In the genomic region with DNA sequence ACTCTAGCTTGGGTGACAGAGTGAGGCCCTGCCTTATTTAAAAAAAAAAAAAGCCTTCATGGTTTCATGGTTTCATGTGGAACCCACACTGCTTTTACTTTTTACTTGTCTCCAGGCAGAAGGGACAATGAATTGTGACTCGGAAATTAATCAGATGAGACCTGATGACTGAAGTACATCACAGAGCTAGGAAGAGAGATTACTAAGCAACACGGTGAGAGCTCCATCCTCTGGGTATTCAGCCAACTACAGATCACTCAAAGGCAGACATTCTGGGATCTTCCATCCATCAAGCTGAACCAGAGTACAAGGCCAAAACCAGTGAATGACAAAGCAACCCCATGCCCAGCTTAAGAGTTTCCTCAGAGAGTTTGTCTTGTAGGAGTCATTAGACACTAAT, we compare ENCODE assay signal across 23 cellular contexts.
DNase-seq lines count a peak whose midpoint lies in the region; ATAC-seq, FAIRE-seq and TF ChIP-seq lines count a peak whose summit lies in the region.
"Had no signal": no experiment of that assay in that cellular context is flagged by ENCODE, and none has a peak within 500 bp of the region (broad histone marks: within the 10 kb centered on the region; RNA-seq: fewer than 3 reads in every experiment).

No MANE protein-coding gene starts in this region.

- H3K27ac ChIP-seq in breast epithelium = no peak overlapping the region
- no peak overlapping the region for H3K27ac ChIP-seq in colonic mucosa
- H3K27ac ChIP-seq in kidney (ENCODE audit: low read depth in 2 of 2, low read length in 2 of 2) = no peak overlapping the region
- H3K27ac ChIP-seq: esophagus squamous epithelium, heart right ventricle, left ventricle myocardium inferior, prostate gland had no signal

- H3K4me3 ChIP-seq in breast epithelium = no peak overlapping the region
- H3K4me3 ChIP-seq in colonic mucosa = no peak overlapping the region
- H3K4me3 ChIP-seq in kidney (ENCODE audit: low read length in 2 of 2) = no peak overlapping the region
- H3K4me3 ChIP-seq: esophagus squamous epithelium, heart right ventricle, left ventricle myocardium inferior, prostate gland had no signal

- no peaks in the 10 kb centered on the region for H3K36me3 ChIP-seq in breast epithelium
- no peaks in the 10 kb centered on the region for H3K36me3 ChIP-seq in colonic mucosa
- H3K36me3 ChIP-seq in kidney (ENCODE audit: control insufficient read depth in 1 of 2, insufficient read depth in 2 of 2, low read length in 2 of 2) = no peaks in the 10 kb centered on the region
- H3K36me3 ChIP-seq: esophagus squamous epithelium, heart right ventricle, left ventricle myocardium inferior, prostate gland had no signal

- H3K9ac ChIP-seq in colonic mucosa (ENCODE audit: low read depth in 2 of 2, low read length in 2 of 2) (no peak overlapping the region), kidney (ENCODE audit: low read length in 2 of 2) (no peak overlapping the region)

- H3K27me3 Mint-ChIP-seq in MCF 10A (ENCODE audit: insufficient read depth, unreplicated experiment) = no peaks in the 10 kb centered on the region
- H3K27me3 Mint-ChIP-seq: activated B cell treated with CpG ODN at 0.5 μM for 24 hours had no signal

- CTCF ChIA-PET in MCF 10A (lab: Yijun Ruan, JAX) = interaction anchor here (0.9 to 1.4 kb wide), 2 partner anchors 12 to 44 kb away, joined by 3 read pairs; no protein-coding TSS in a partner anchor

- no peak overlapping the region for H3K27ac Mint-ChIP-seq in MCF 10A (ENCODE audit: low read depth, unreplicated experiment)
- H3K27ac Mint-ChIP-seq: activated B cell treated with CpG ODN at 0.5 μM for 24 hours; naive B cell; stimulated activated naive CD8-positive, alpha-beta T cell treated with anti-CD3 and anti-CD28 coated beads, Interleukin-15, Interleukin-2, amounts not matched to agents 100 ng/mL and 50 ng/mL, for 24 hours had no signal

- peaks cover 18% of the 10 kb centered on the region for H3K4me1 Mint-ChIP-seq in MCF 10A (ENCODE audit: insufficient read depth, unreplicated experiment)
- H3K4me1 Mint-ChIP-seq: activated B cell treated with CpG ODN at 0.5 μM for 24 hours, naive B cell had no signal

- DNase-seq in MCF 10A (ENCODE audit: unreplicated experiment) = peak; percentile 17
- DNase-seq in breast epithelium (ENCODE audit: low spot score in 2 of 2) = no peak
- DNase-seq in amniotic epithelial cell (ENCODE audit: low read depth) = peak; percentile 49
- peak; percentile 28 for DNase-seq in kidney glomerular epithelial cell (lab: John Stamatoyannopoulos, UW)
- DNase-seq in colonic mucosa = no peak
- DNase-seq in kidney = no peak
- DNase-seq in C1 segment of cervical spinal cord (lab: John Stamatoyannopoulos, UW) = no peak
- DNase-seq: activated B cell treated with CpG ODN at 0.5 μM for 24 hours, activated gamma-delta T cell, aorta, Calu3, dermis blood vessel endothelial cell, esophagus squamous epithelium, heart right ventricle, left ventricle myocardium inferior, naive B cell, NCI-H1694 treated with DMSO at 0.1 percent for 48 hours, NCI-H774, RPMI8226, T-helper 1 cell had no signal

- H3K9me3 ChIP-seq in breast epithelium (no peaks in the 10 kb centered on the region), colonic mucosa (no peaks in the 10 kb centered on the region), kidney (ENCODE audit: control insufficient read depth in 1 of 2, low read length in 2 of 2) (no peaks in the 10 kb centered on the region)
- H3K9me3 ChIP-seq: esophagus squamous epithelium, heart right ventricle, left ventricle myocardium inferior, prostate gland had no signal

- BruUV-seq in MCF 10A (replicated peaks; lab: Mats Ljungman, UMichigan) = no TSS peak

- intact Hi-C loops in MCF 10A (cut with micrococcal nuclease) (no loop called here), breast epithelium (cut with DNase I; ENCODE audit: low total_unique reads) (no loop called here), colonic mucosa (cut with DNase I) (no loop called here), kidney (cut with DNase I) (no loop called here)

- no peaks in the 10 kb centered on the region for H3K9me3 Mint-ChIP-seq in MCF 10A (ENCODE audit: unreplicated experiment)
- H3K9me3 Mint-ChIP-seq: activated B cell treated with CpG ODN at 0.5 μM for 24 hours had no signal

- no peaks in the 10 kb centered on the region for H3K36me3 Mint-ChIP-seq in MCF 10A (ENCODE audit: insufficient read depth, unreplicated experiment)
- H3K36me3 Mint-ChIP-seq: naive B cell had no signal

- no peaks in the 10 kb centered on the region for H3K27me3 ChIP-seq in breast epithelium
- no peaks in the 10 kb centered on the region for H3K27me3 ChIP-seq in colonic mucosa
- H3K27me3 ChIP-seq: esophagus squamous epithelium, heart right ventricle had no signal

- FAIRE-seq in kidney (lab: Jason Lieb, UNC) = no peak

- H3K4me3 Mint-ChIP-seq in MCF 10A (ENCODE audit: unreplicated experiment) = no peak overlapping the region
- H3K4me3 Mint-ChIP-seq: activated B cell treated with CpG ODN at 0.5 μM for 24 hours; naive B cell; stimulated activated naive CD8-positive, alpha-beta T cell treated with anti-CD3 and anti-CD28 coated beads, Interleukin-15, Interleukin-2, amounts not matched to agents 100 ng/mL and 50 ng/mL, for 24 hours had no signal

- no peak for TF ChIP-seq POLR2A in breast epithelium (IDR thresholded peaks at IDR 0.05)

- H3K4me1 ChIP-seq in breast epithelium (no peaks in the 10 kb centered on the region), colonic mucosa (no peaks in the 10 kb centered on the region), kidney (ENCODE audit: control insufficient read depth in 1 of 2, insufficient read depth in 1 of 2, low read depth in 1 of 2, low read length in 2 of 2) (no peaks in the 10 kb centered on the region)
- H3K4me1 ChIP-seq: esophagus squamous epithelium, prostate gland had no signal

- TF ChIP-seq CTCF in MCF 10A (IDR thresholded peaks at IDR 0.05; ENCODE audit: unreplicated experiment) (no peak), breast epithelium (IDR thresholded peaks at IDR 0.05) (no peak), colonic mucosa (IDR thresholded peaks at IDR 0.05) (no peak), kidney (IDR thresholded peaks at IDR 0.05; ENCODE audit: borderline replicate concordance, extremely low read depth, insufficient read depth) (no peak)

- no peak for ATAC-seq in HG03457 (IDR thresholded peaks at IDR 0.05; ENCODE audit: unreplicated experiment)
- ATAC-seq: heart right ventricle had no signal

- POLR2A ChIA-PET in MCF 10A (lab: Yijun Ruan, JAX) = interaction anchor here (0.5 kb wide), 1 partner anchor 268 kb away, joined by 3 read pairs; no protein-coding TSS in a partner anchor

Comparison
In these comparisons a context has a peak if more than half of its experiments do, and no peak if none do; other contexts are left out.
1. DNase-seq: peak in MCF 10A (single experiment), amniotic epithelial cell (single experiment) and kidney glomerular epithelial cell (single experiment); none in breast epithelium (0 of 2), colonic mucosa (single experiment), kidney (single experiment) and C1 segment of cervical spinal cord (0 of 14).